23 cellular contexts compared by ENCODE assay signal in the genomic region with DNA sequence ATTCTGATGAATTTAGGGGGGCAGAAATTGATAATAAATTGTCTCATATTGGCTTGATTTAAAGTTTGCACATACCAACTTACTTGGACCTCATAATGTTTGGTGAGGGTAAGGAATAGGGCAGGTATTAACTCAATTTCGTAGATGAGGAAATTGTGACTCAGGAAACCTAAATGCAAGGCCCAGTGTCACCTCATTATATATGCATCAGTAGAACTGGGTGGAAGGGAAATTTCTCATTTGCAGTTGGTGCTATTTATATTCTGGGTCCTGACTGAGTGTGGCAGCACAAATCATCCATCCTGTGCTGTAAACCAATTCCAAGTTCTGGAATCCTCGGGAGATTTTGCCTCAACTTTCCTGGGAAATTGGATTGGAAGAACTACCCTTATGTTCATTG.
DNase-seq lines count a peak whose midpoint lies in the region; ATAC-seq, FAIRE-seq and TF ChIP-seq lines count a peak whose summit lies in the region.
"Had no signal": no experiment of that assay in that cellular context is flagged by ENCODE, and none has a peak within 500 bp of the region (broad histone marks: within the 10 kb centered on the region; RNA-seq: fewer than 3 reads in every experiment).

No MANE protein-coding gene starts in this region.

- no peaks in the 10 kb centered on the region for H3K27me3 Mint-ChIP-seq in activated naive CD8-positive, alpha-beta T cell treated with anti-CD3 and anti-CD28 coated beads, Interleukin-2, amount 50 U/mL, for 24 hours
- no peaks in the 10 kb centered on the region for H3K27me3 Mint-ChIP-seq in activated naive CD8-positive, alpha-beta T cell treated with anti-CD3 and anti-CD28 coated beads for 36 hours
- no peaks in the 10 kb centered on the region for H3K27me3 Mint-ChIP-seq in stimulated activated memory B cell treated with anti-CD40 and anti-IgM and Interleukin-4, amounts not matched to agents 10 μg/mL and 1 μg/mL and 100 μg/mL, for 72 hours
- H3K27me3 Mint-ChIP-seq: dendritic cell treated with granulocyte-macrophage colony-stimulating factor and Interleukin-4, amounts not matched to agents 40 ng/mL and 50 ng/mL, for 4 days had no signal

- peaks cover 54% of the 10 kb centered on the region for H3K4me1 ChIP-seq in OCI-LY1 (ENCODE audit: insufficient read depth, low read length, severe bottlenecking)
- H3K4me1 ChIP-seq: BE2C, SJCRH30, tibial nerve had no signal

- ATAC-seq in activated naive CD8-positive, alpha-beta T cell treated with anti-CD3 and anti-CD28 coated beads, Interleukin-2, amount 50 U/mL, for 24 hours, result no peak
- peak; percentile 79 for ATAC-seq in HG02759 (IDR thresholded peaks at IDR 0.05; ENCODE audit: unreplicated experiment)
- peak; percentile 90 for ATAC-seq in stimulated activated memory B cell treated with anti-CD40 and anti-IgM and Interleukin-4, amounts not matched to agents 10 μg/mL and 1 μg/mL and 100 μg/mL, for 72 hours
- ATAC-seq: activated CD8-positive, alpha-beta T cell treated with anti-CD3 and anti-CD28 coated beads, Interleukin-2, amount 10 ng/mL, durations not matched to agents 7 days and 5 days; activated T-cell treated with anti-CD3 and anti-CD28 coated beads, Interleukin-2, amount 50 U/mL, for 72 hours; WTC11 had no signal

- peak overlapping the region; percentile 40 for H3K4me3 ChIP-seq in OCI-LY1 (ENCODE audit: low read depth, low read length, poor library complexity, severe bottlenecking)
- H3K4me3 ChIP-seq: SJCRH30, tibial nerve had no signal

- peak overlapping the region; percentile 67 for H3K4me2 ChIP-seq in OCI-LY1 (ENCODE audit: low read length)

- no peaks in the 10 kb centered on the region for H3K9me3 ChIP-seq in OCI-LY1 (ENCODE audit: low read length)
- H3K9me3 ChIP-seq: BE2C, tibial nerve had no signal

- H3K27me3 ChIP-seq in OCI-LY1 (ENCODE audit: insufficient read depth, low read length), result no peaks in the 10 kb centered on the region
- H3K27me3 ChIP-seq: BE2C, SJCRH30, tibial nerve had no signal

- FAIRE-seq in GM19239 (lab: Jason Lieb, UNC), result no peak
- FAIRE-seq: frontal cortex, G401.6 had no signal

- DNase-seq in activated naive CD8-positive, alpha-beta T cell treated with anti-CD3 and anti-CD28 coated beads, Interleukin-2, amount 50 U/mL, for 24 hours, result no peak
- DNase-seq in activated naive CD8-positive, alpha-beta T cell treated with anti-CD3 and anti-CD28 coated beads for 36 hours, result no peak
- DNase-seq in HK-2 (ENCODE audit: unreplicated experiment) (no peak), GM19239 (ENCODE audit: insufficient read length, low spot score) (no peak), superior temporal gyrus (ENCODE audit: extremely low spot score) (no peak)
- DNase-seq: activated CD8-positive, alpha-beta T cell treated with anti-CD3 and anti-CD28 coated beads, Interleukin-2, amount 10 ng/mL, durations not matched to agents 7 days and 5 days; activated T-cell treated with anti-CD3 and anti-CD28 coated beads, Interleukin-2, amount 50 U/mL, for 72 hours; BE2C; HCEC 1CT; KBM-7; MV-4-11; NCI-H510A; SJCRH30; stimulated activated CD4-positive, alpha-beta T cell treated with anti-CD3 and anti-CD28 coated beads, Interleukin-12 subunit alpha, Interleukin-12 subunit beta, amount 100 ng/mL, for 4 hours had no signal

- H3K27ac Mint-ChIP-seq in activated naive CD8-positive, alpha-beta T cell treated with anti-CD3 and anti-CD28 coated beads, Interleukin-2, amount 50 U/mL, for 24 hours, result peak overlapping the region; percentile 49
- no peak overlapping the region for H3K27ac Mint-ChIP-seq in activated naive CD8-positive, alpha-beta T cell treated with anti-CD3 and anti-CD28 coated beads for 36 hours
- peak overlapping the region; percentile 91 for H3K27ac Mint-ChIP-seq in stimulated activated memory B cell treated with anti-CD40 and anti-IgM and Interleukin-4, amounts not matched to agents 10 μg/mL and 1 μg/mL and 100 μg/mL, for 72 hours
- H3K27ac Mint-ChIP-seq: activated CD8-positive, alpha-beta T cell treated with anti-CD3 and anti-CD28 coated beads, Interleukin-2, amount 10 ng/mL, durations not matched to agents 7 days and 5 days; activated T-cell treated with anti-CD3 and anti-CD28 coated beads, Interleukin-2, amount 50 U/mL, for 72 hours; dendritic cell treated with granulocyte-macrophage colony-stimulating factor and Interleukin-4, amounts not matched to agents 40 ng/mL and 50 ng/mL, for 4 days; WTC11 had no signal

- TF ChIP-seq CTCF in OCI-LY1 (IDR thresholded peaks at IDR 0.05; ENCODE audit: low read length), result no peak

- H4K20me1 ChIP-seq in OCI-LY1 (ENCODE audit: insufficient read depth, low read length), result no peaks in the 10 kb centered on the region

- H2AFZ ChIP-seq in OCI-LY1 (ENCODE audit: low read length), result no peak overlapping the region

- no peaks in the 10 kb centered on the region for H3K9me3 Mint-ChIP-seq in activated naive CD8-positive, alpha-beta T cell treated with anti-CD3 and anti-CD28 coated beads, Interleukin-2, amount 50 U/mL, for 24 hours
- H3K9me3 Mint-ChIP-seq in activated naive CD8-positive, alpha-beta T cell treated with anti-CD3 and anti-CD28 coated beads for 36 hours, result no peaks in the 10 kb centered on the region
- H3K9me3 Mint-ChIP-seq in stimulated activated memory B cell treated with anti-CD40 and anti-IgM and Interleukin-4, amounts not matched to agents 10 μg/mL and 1 μg/mL and 100 μg/mL, for 72 hours, result no peaks in the 10 kb centered on the region

- peaks cover 7% of the 10 kb centered on the region for H3K4me1 Mint-ChIP-seq in activated naive CD8-positive, alpha-beta T cell treated with anti-CD3 and anti-CD28 coated beads, Interleukin-2, amount 50 U/mL, for 24 hours
- H3K4me1 Mint-ChIP-seq in activated naive CD8-positive, alpha-beta T cell treated with anti-CD3 and anti-CD28 coated beads for 36 hours, result no peaks in the 10 kb centered on the region
- peaks cover 45% of the 10 kb centered on the region for H3K4me1 Mint-ChIP-seq in stimulated activated memory B cell treated with anti-CD40 and anti-IgM and Interleukin-4, amounts not matched to agents 10 μg/mL and 1 μg/mL and 100 μg/mL, for 72 hours
- H3K4me1 Mint-ChIP-seq: WTC11 had no signal

- H3K9ac ChIP-seq in OCI-LY1 (ENCODE audit: low read length), result peak overlapping the region; percentile 51

- H3K36me3 Mint-ChIP-seq in activated naive CD8-positive, alpha-beta T cell treated with anti-CD3 and anti-CD28 coated beads, Interleukin-2, amount 50 U/mL, for 24 hours (ENCODE audit: low read depth), result no peaks in the 10 kb centered on the region
- H3K36me3 Mint-ChIP-seq in activated naive CD8-positive, alpha-beta T cell treated with anti-CD3 and anti-CD28 coated beads for 36 hours, result no peaks in the 10 kb centered on the region
- H3K36me3 Mint-ChIP-seq in stimulated activated memory B cell treated with anti-CD40 and anti-IgM and Interleukin-4, amounts not matched to agents 10 μg/mL and 1 μg/mL and 100 μg/mL, for 72 hours, result no peaks in the 10 kb centered on the region
- H3K36me3 Mint-ChIP-seq: WTC11 had no signal

- H3K9me2 ChIP-seq in OCI-LY1 (ENCODE audit: low read depth, low read length), result no peaks in the 10 kb centered on the region

- H3F3A ChIP-seq in OCI-LY1 (ENCODE audit: insufficient read depth, low read length), result no peaks in the 10 kb centered on the region

- H3K36me3 ChIP-seq in OCI-LY1 (ENCODE audit: insufficient read depth, low read length), result no peaks in the 10 kb centered on the region
- H3K36me3 ChIP-seq: BE2C, SJCRH30, tibial nerve had no signal

- H3K79me2 ChIP-seq in OCI-LY1 (ENCODE audit: insufficient read depth, low read length), result no peaks in the 10 kb centered on the region

- peak overlapping the region; percentile 93 for H3K27ac ChIP-seq in OCI-LY1 (ENCODE audit: low read depth, low read length, poor library complexity, severe bottlenecking)
- H3K27ac ChIP-seq: 22Rv1, SJCRH30, tibial nerve had no signal

- H3K4me3 Mint-ChIP-seq in activated naive CD8-positive, alpha-beta T cell treated with anti-CD3 and anti-CD28 coated beads, Interleukin-2, amount 50 U/mL, for 24 hours, result no peak overlapping the region
- H3K4me3 Mint-ChIP-seq in activated naive CD8-positive, alpha-beta T cell treated with anti-CD3 and anti-CD28 coated beads for 36 hours, result no peak overlapping the region
- H3K4me3 Mint-ChIP-seq in stimulated activated memory B cell treated with anti-CD40 and anti-IgM and Interleukin-4, amounts not matched to agents 10 μg/mL and 1 μg/mL and 100 μg/mL, for 72 hours, result peak overlapping the region; percentile 45
- H3K4me3 Mint-ChIP-seq: activated CD8-positive, alpha-beta T cell treated with anti-CD3 and anti-CD28 coated beads, Interleukin-2, amount 10 ng/mL, durations not matched to agents 7 days and 5 days; activated T-cell treated with anti-CD3 and anti-CD28 coated beads, Interleukin-2, amount 50 U/mL, for 72 hours; dendritic cell treated with granulocyte-macrophage colony-stimulating factor and Interleukin-4, amounts not matched to agents 40 ng/mL and 50 ng/mL, for 4 days; WTC11 had no signal
